Comparison of ENCODE assay signal across 1 cellular context in genomic region chr16:71474864-71475263, GRCh38.
TF ChIP-seq lines count a peak whose summit lies in the region.

No MANE protein-coding gene starts in this region.

TF ChIP-seq in SK-N-SH treated with all-trans-retinoic acid at 6 μM for 48 hours, 23 proteins besides CTCF, POLR2A, EP300 and RAD21 (continued from another document):
- no peak for TF ChIP-seq POU6F1 (CRISPR knock-in tag; IDR thresholded peaks at IDR 0.05; ENCODE audit: borderline replicate concordance, low read depth)
- TF ChIP-seq PPARA (CRISPR knock-in tag; IDR thresholded peaks at IDR 0.05; ENCODE audit: borderline replicate concordance), result no peak
- no peak for TF ChIP-seq OSR1 (CRISPR knock-in tag; IDR thresholded peaks at IDR 0.05)
- TF ChIP-seq TCF4 (CRISPR knock-in tag; IDR thresholded peaks at IDR 0.05; ENCODE audit: borderline replicate concordance), result no peak
